ENCODE assay signal across 8 cellular contexts in the genomic region with DNA sequence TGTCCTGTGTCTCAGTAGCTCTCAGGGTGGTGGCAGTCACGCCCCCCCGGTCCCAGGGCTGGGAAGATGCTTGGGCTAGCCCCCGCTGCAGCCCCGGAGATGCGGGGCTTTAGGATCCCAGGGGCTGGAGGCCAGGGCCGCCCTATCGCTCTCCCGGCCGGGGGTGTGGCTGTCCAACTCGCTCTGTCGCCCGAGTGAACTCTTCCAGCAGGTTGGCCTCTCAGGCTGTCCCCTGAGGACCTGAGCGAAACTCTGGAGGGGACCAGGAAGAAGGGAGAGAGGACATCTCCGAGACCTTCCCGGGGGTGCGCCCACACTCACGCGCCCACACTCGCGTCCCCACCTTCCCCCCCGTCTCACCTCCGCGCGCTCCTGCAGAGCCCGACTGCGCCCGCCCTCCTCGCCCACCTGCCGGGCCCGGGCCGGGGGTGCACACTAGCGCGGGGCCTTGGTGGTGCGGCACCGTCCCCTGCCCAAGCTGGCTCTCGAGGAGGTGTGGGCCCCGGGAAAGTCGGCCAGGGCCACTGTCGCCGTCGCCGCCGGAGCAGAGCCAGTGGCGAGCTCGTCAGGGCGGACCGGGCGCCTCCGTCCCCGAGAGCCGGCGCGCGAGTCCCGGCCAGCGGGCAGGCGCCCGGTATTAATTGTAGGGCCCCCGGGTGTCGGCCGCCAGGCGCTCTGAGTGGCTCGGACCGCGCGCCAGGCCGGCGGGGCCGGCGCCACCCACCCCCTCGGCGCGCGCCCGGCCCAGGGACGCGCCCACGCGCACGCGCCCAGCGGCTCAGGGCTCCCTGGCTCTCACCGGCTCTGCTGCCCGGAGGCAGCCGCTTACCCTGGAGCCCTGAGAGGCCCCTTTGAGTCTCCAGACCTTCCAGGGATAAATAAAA.
DNase-seq lines count a peak whose midpoint lies in the region; TF ChIP-seq lines count a peak whose summit lies in the region.

No MANE protein-coding gene starts in this region.

- no peak for TF ChIP-seq RAD21 in liver (IDR thresholded peaks at IDR 0.05)

- TF ChIP-seq CTCF in BJ (IDR thresholded peaks at IDR 0.05; ENCODE audit: insufficient read depth, low read depth, low read length) = no peak
- TF ChIP-seq CTCF in WERI-Rb-1 (IDR thresholded peaks at IDR 0.05; ENCODE audit: low read depth, low read length) = no peak
- TF ChIP-seq CTCF in dorsolateral prefrontal cortex (IDR thresholded peaks at IDR 0.05 in 54 of 56, conservative IDR thresholded peaks at IDR 0.05 in 2 of 56; ENCODE audit: low read depth in 1 of 56, partially characterized antibody in 56 of 56) = no peak
- no peak for TF ChIP-seq CTCF in liver (IDR thresholded peaks at IDR 0.05; ENCODE audit: low read depth, low read length, missing input control)

- intact Hi-C loops in dorsolateral prefrontal cortex (cut with DNase I) = no loop called here

- H3K4me3 ChIP-seq in BJ (ENCODE audit: low read depth, low read length) (peak overlapping the region; percentile 71), HUES48 (ENCODE audit: low read depth, low read length) (peak overlapping the region; percentile 80), WERI-Rb-1 (ENCODE audit: low read depth, low read length) (peak overlapping the region; percentile 50), dorsolateral prefrontal cortex (peak overlapping the region; percentile 47 to 83 (median 67)), liver (ENCODE audit: low read depth in 1 of 3, low read length in 3 of 3) (peak overlapping the region; percentile 49 to 95 (median 69))

- no peak overlapping the region for H3K27ac ChIP-seq in HUES48 (ENCODE audit: low read depth, low read length)
- no peak overlapping the region for H3K27ac ChIP-seq in WERI-Rb-1
- H3K27ac ChIP-seq in dorsolateral prefrontal cortex = peak overlapping the region in 45 of 59 donors; percentile 1 to 96 (median 74)
- peak overlapping the region; percentile 86 to 91 for H3K27ac ChIP-seq in liver (ENCODE audit: low read depth in 1 of 2, low read length in 2 of 2)

- no peaks in the 10 kb centered on the region for H3K36me3 ChIP-seq in BJ (ENCODE audit: control insufficient read depth, insufficient read depth, low read length)
- no peaks in the 10 kb centered on the region for H3K36me3 ChIP-seq in HUES48 (ENCODE audit: control insufficient read depth, insufficient read depth, low read length)
- H3K36me3 ChIP-seq in WERI-Rb-1 = no peaks in the 10 kb centered on the region
- H3K36me3 ChIP-seq in liver (ENCODE audit: control insufficient read depth in 4 of 4, insufficient read depth in 3 of 4, low read depth in 1 of 4, low read length in 3 of 4) = no peaks in the 10 kb centered on the region

- H3K9me3 ChIP-seq in HUES48 (ENCODE audit: control insufficient read depth, insufficient read depth, low read length) (no peaks in the 10 kb centered on the region), WERI-Rb-1 (ENCODE audit: severe bottlenecking) (no peaks in the 10 kb centered on the region), liver (ENCODE audit: control insufficient read depth in 4 of 4, low read length in 3 of 4) (no peaks in the 10 kb centered on the region)

- WGBS in liver = under 1% methylated on average over 85 of the region's 85 CpGs

- peaks cover 23% of the 10 kb centered on the region for H3K4me1 ChIP-seq in HUES48 (ENCODE audit: control insufficient read depth, insufficient read depth, low read length)
- H3K4me1 ChIP-seq in liver (ENCODE audit: control insufficient read depth in 4 of 4, insufficient read depth in 4 of 4, low read length in 3 of 4) = peaks cover 0 to 26% (median 8%) of the 10 kb centered on the region in 4 donors

- CTCF ChIA-PET in BJ (lab: Yijun Ruan, JAX) = interaction anchor here (0.6 to 1.9 kb wide), 20 partner anchors 9 to 213 kb away, joined by 3 to 14 read pairs (median 4); no protein-coding TSS in a partner anchor

- POLR2A ChIA-PET in BJ (lab: Charles Lee) = no interaction called here

- H3K9ac ChIP-seq in HUES48 (ENCODE audit: low read depth, low read length) = no peak overlapping the region
- H3K9ac ChIP-seq in liver (ENCODE audit: low read depth in 1 of 2, low read length in 2 of 2) = peak overlapping the region; percentile 0 to 68

- H3K27me3 ChIP-seq in BJ (ENCODE audit: control insufficient read depth, insufficient read depth, low read length) = peaks cover 9% of the 10 kb centered on the region
- peaks cover 33% of the 10 kb centered on the region for H3K27me3 ChIP-seq in HUES48 (ENCODE audit: control insufficient read depth, insufficient read depth, low read length)
- H3K27me3 ChIP-seq in WERI-Rb-1 (ENCODE audit: insufficient read depth, low read depth, severe bottlenecking) = peaks cover 3% of the 10 kb centered on the region
- H3K27me3 ChIP-seq in dorsolateral prefrontal cortex = peaks cover 0 to 41% (median 5%) of the 10 kb centered on the region in 45 donors
- H3K27me3 ChIP-seq in liver (ENCODE audit: control insufficient read depth in 4 of 4, insufficient read depth in 4 of 4, low read length in 3 of 4) = no peaks in the 10 kb centered on the region

- DNase-seq in BJ (ENCODE audit: low read depth) (no peak), WERI-Rb-1 (peak; percentile 33), dorsolateral prefrontal cortex (peak in 2 of 10 donors; percentile 8 to 45), inferior parietal cortex (ENCODE audit: extremely low spot score) (no peak), HCEC 1CT (no peak)
- peak; percentile 10 for DNase-seq in stimulated activated CD8-positive, alpha-beta memory T cell treated with anti-CD3 and anti-CD28 coated beads, Interleukin-4, amount 100 ng/mL, for 24 hours (ENCODE audit: low read depth)

TF ChIP-seq in liver, 16 proteins besides CTCF, POLR2A, EP300 and RAD21:
- TF ChIP-seq, protein P1, sequence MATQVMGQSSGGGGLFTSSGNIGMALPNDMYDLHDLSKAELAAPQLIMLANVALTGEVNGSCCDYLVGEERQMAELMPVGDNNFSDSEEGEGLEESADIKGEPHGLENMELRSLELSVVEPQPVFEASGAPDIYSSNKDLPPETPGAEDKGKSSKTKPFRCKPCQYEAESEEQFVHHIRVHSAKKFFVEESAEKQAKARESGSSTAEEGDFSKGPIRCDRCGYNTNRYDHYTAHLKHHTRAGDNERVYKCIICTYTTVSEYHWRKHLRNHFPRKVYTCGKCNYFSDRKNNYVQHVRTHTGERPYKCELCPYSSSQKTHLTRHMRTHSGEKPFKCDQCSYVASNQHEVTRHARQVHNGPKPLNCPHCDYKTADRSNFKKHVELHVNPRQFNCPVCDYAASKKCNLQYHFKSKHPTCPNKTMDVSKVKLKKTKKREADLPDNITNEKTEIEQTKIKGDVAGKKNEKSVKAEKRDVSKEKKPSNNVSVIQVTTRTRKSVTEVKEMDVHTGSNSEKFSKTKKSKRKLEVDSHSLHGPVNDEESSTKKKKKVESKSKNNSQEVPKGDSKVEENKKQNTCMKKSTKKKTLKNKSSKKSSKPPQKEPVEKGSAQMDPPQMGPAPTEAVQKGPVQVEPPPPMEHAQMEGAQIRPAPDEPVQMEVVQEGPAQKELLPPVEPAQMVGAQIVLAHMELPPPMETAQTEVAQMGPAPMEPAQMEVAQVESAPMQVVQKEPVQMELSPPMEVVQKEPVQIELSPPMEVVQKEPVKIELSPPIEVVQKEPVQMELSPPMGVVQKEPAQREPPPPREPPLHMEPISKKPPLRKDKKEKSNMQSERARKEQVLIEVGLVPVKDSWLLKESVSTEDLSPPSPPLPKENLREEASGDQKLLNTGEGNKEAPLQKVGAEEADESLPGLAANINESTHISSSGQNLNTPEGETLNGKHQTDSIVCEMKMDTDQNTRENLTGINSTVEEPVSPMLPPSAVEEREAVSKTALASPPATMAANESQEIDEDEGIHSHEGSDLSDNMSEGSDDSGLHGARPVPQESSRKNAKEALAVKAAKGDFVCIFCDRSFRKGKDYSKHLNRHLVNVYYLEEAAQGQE (IDR thresholded peaks at IDR 0.05) = no peak
- no peak for TF ChIP-seq RXRA (IDR thresholded peaks at IDR 0.05)
- no peak for TF ChIP-seq GABPA (IDR thresholded peaks at IDR 0.05 in 1 of 2, conservative IDR thresholded peaks at IDR 0.05 in 1 of 2)
- TF ChIP-seq TAF1 (conservative IDR thresholded peaks at IDR 0.05) = no peak
- TF ChIP-seq, protein P2, sequence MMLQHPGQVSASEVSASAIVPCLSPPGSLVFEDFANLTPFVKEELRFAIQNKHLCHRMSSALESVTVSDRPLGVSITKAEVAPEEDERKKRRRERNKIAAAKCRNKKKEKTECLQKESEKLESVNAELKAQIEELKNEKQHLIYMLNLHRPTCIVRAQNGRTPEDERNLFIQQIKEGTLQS (IDR thresholded peaks at IDR 0.05) = no peak
- TF ChIP-seq SP1 (IDR thresholded peaks at IDR 0.05) = no peak
- no peak for TF ChIP-seq HNF4A (conservative IDR thresholded peaks at IDR 0.05)
- TF ChIP-seq YY1 (IDR thresholded peaks at IDR 0.05) = no peak
- no peak for TF ChIP-seq NR2F2 (IDR thresholded peaks at IDR 0.05)

Comparison
In these comparisons a context has a peak if more than half of its experiments do, and no peak if none do; other contexts are left out.
1. DNase-seq: peak in WERI-Rb-1 (single experiment) and stimulated activated CD8-positive, alpha-beta memory T cell treated with anti-CD3 and anti-CD28 coated beads, Interleukin-4, amount 100 ng/mL, for 24 hours (single experiment); none in BJ (single experiment), inferior parietal cortex (single experiment) and HCEC 1CT (single experiment).
2. H3K27ac ChIP-seq: peak in dorsolateral prefrontal cortex (45 of 59) and liver (2 of 2); none in HUES48 (single experiment) and WERI-Rb-1 (single experiment).
3. Peak in every context shown above with its lines, with median percentiles within 50 percentile points of each other: H3K4me3 ChIP-seq.